ENCODE assay signal across 14 cellular contexts in the genomic region with DNA sequence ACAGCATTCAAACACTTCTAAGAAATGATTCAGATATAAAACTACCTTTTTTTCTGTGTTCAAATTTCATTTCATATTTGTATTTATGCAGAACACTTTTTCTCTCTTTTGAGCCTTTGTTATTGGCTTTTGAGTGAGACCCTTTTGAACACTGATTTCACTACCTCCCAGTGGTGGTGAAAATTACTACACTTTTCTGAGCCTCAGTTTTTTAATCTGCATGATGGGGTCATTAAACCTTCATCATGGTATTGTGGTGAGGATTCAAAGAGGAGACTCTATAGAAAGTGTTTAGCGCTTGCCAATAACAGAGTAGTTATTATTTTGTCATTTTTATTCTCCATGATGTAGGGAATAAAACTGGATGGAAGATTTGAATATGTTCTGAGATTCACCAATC.
A peak's percentile ranks its signal among the peaks of the same experiment; 100 is the strongest.
DNase-seq lines count a peak whose midpoint lies in the region; ATAC-seq and TF ChIP-seq lines count a peak whose summit lies in the region.
"Had no signal": no experiment of that assay in that cellular context is flagged by ENCODE, and none has a peak within 500 bp of the region (broad histone marks: within the 10 kb centered on the region; RNA-seq: fewer than 3 reads in every experiment).

No MANE protein-coding gene starts in this region.

- H3K4me3 ChIP-seq in OCI-LY3 (ENCODE audit: low read length) = no peak overlapping the region
- H3K4me3 ChIP-seq: BLaER1 had no signal

- H3K4me2 ChIP-seq in H9 (ENCODE audit: insufficient read depth, insufficient read length, low read length) = no peak overlapping the region
- H3K4me2 ChIP-seq in OCI-LY3 (ENCODE audit: low read length) = no peak overlapping the region
- H3K4me2 ChIP-seq: BLaER1 had no signal

- H3K4me1 Mint-ChIP-seq in H9 (no peaks in the 10 kb centered on the region), endothelial cell (ENCODE audit: unreplicated experiment) (peaks cover 2% of the 10 kb centered on the region)
- no peaks in the 10 kb centered on the region for H3K4me1 Mint-ChIP-seq in effector memory CD8-positive, alpha-beta T cell (ENCODE audit: low read depth in 2 of 2)
- H3K4me1 Mint-ChIP-seq: CD4-positive, CD25-positive, alpha-beta regulatory T cell had no signal

- no peak overlapping the region for H4K8ac ChIP-seq in H9 (replicated peaks; ENCODE audit: insufficient read length, low read depth, low read length)

- DNase-seq in H9 = no peak
- no peak for DNase-seq in endothelial cell (ENCODE audit: low spot score)
- DNase-seq in effector memory CD8-positive, alpha-beta T cell = no peak
- no peak for DNase-seq in NOMO-1 treated with dmso at 0.1 percent for 144 hours (lab: John Stamatoyannopoulos, UW; ENCODE audit: unreplicated experiment)
- DNase-seq in activated naive CD4-positive, alpha-beta T cell treated with Interleukin-2 at 50 U/mL for 16 hours = no peak
- DNase-seq: 8988T; AML-193; CD4-positive, CD25-positive, alpha-beta regulatory T cell; DMS53; GF-D8 had no signal

- H3K23ac ChIP-seq in H9 (ENCODE audit: insufficient read length, low read depth, low read length) = no peak overlapping the region

- H3K56ac ChIP-seq in H9 (ENCODE audit: insufficient read length, low read depth, low read length) = no peak overlapping the region

- H3K27ac Mint-ChIP-seq in H9 (no peak overlapping the region), endothelial cell (ENCODE audit: unreplicated experiment) (no peak overlapping the region)
- H3K27ac Mint-ChIP-seq in effector memory CD8-positive, alpha-beta T cell = no peak overlapping the region
- H3K27ac Mint-ChIP-seq: CD4-positive, CD25-positive, alpha-beta regulatory T cell had no signal

- no peaks in the 10 kb centered on the region for H3K27me3 ChIP-seq in H9 (ENCODE audit: insufficient read depth, low read length)
- H3K27me3 ChIP-seq in OCI-LY3 (ENCODE audit: low read depth, low read length) = no peaks in the 10 kb centered on the region
- H3K27me3 ChIP-seq: BLaER1 had no signal

- no peaks in the 10 kb centered on the region for H3K79me1 ChIP-seq in H9 (ENCODE audit: insufficient read depth, low read depth, low read length, poor library complexity, severe bottlenecking)

- no peaks in the 10 kb centered on the region for H3K9me3 ChIP-seq in H9 (ENCODE audit: control insufficient read depth, low read depth, low read length)
- H3K9me3 ChIP-seq in OCI-LY3 (ENCODE audit: insufficient read depth, low read length) = no peaks in the 10 kb centered on the region
- H3K9me3 ChIP-seq: BLaER1 had no signal

- H3K79me2 ChIP-seq in H9 (ENCODE audit: insufficient read depth, low read length) (no peaks in the 10 kb centered on the region), OCI-LY3 (ENCODE audit: low read length) (no peaks in the 10 kb centered on the region)

- H3K14ac ChIP-seq in H9 (ENCODE audit: insufficient read depth, low read length) = no peak overlapping the region

- H3K18ac ChIP-seq in H9 (ENCODE audit: insufficient read length, low read depth, low read length) = no peak overlapping the region

- H3T11ph ChIP-seq in H9 (ENCODE audit: low read length) = no peak overlapping the region

- no peak overlapping the region for H2BK120ac ChIP-seq in H9 (ENCODE audit: low read depth, low read length, poor library complexity, severe bottlenecking)

- WGBS in H9 (ENCODE audit: extremely low coverage, insufficient read length, low lambda C conversion rate) = no CpG with 5 or more reads among the region's 1 CpG

- no peak for ATAC-seq in HG03521 (IDR thresholded peaks at IDR 0.05; ENCODE audit: unreplicated experiment)
- no peak for ATAC-seq in effector memory CD8-positive, alpha-beta T cell (replicated peaks)

- no peak overlapping the region for H2BK5ac ChIP-seq in H9 (ENCODE audit: insufficient read length, low read length)

- H3K27me3 Mint-ChIP-seq in H9 (ENCODE audit: low read depth) (no peaks in the 10 kb centered on the region; the same call in 1 of the 2 replicates), endothelial cell (ENCODE audit: unreplicated experiment) (no peaks in the 10 kb centered on the region)
- H3K27me3 Mint-ChIP-seq in effector memory CD8-positive, alpha-beta T cell = no peaks in the 10 kb centered on the region

- H4K20me1 ChIP-seq in H9 (ENCODE audit: control insufficient read depth, insufficient read depth, insufficient read length) (no peaks in the 10 kb centered on the region), OCI-LY3 (ENCODE audit: insufficient read depth, low read length) (no peaks in the 10 kb centered on the region)
- H4K20me1 ChIP-seq: BLaER1 had no signal

- H2BK15ac ChIP-seq in H9 (ENCODE audit: low read depth, low read length) = no peak overlapping the region

- H3K9ac ChIP-seq in H9 (ENCODE audit: extremely low read depth, insufficient read length, low read length) = no peak overlapping the region
- H3K9ac ChIP-seq in OCI-LY3 (ENCODE audit: low read length) = no peak overlapping the region
- H3K9ac ChIP-seq: BLaER1 had no signal

- H3K9me3 Mint-ChIP-seq in H9 (peaks cover 0 to 4% of the 10 kb centered on the region in 2 experiments; a peak in 2 of 5 replicates), endothelial cell (ENCODE audit: unreplicated experiment) (no peaks in the 10 kb centered on the region)
- H3K9me3 Mint-ChIP-seq in effector memory CD8-positive, alpha-beta T cell = peaks cover 0 to 12% of the 10 kb centered on the region in 2 donors

- H2BK12ac ChIP-seq in H9 (ENCODE audit: insufficient read length, low read depth, low read length) = no peak overlapping the region

- H3K4me1 ChIP-seq in H9 (ENCODE audit: insufficient read depth, low read length) (no peaks in the 10 kb centered on the region), OCI-LY3 (ENCODE audit: low read length) (no peaks in the 10 kb centered on the region)

- no peak overlapping the region for H4K91ac ChIP-seq in H9 (ENCODE audit: insufficient read length, low read depth, low read length)

- H2BK20ac ChIP-seq in H9 (ENCODE audit: low read depth, low read length, poor library complexity, severe bottlenecking) = no peak overlapping the region

- H4K5ac ChIP-seq in H9 (ENCODE audit: insufficient read length, low read depth, low read length) = no peak overlapping the region

- H2AFZ ChIP-seq in H9 (ENCODE audit: low read length) (no peak overlapping the region), OCI-LY3 (ENCODE audit: low read depth, low read length) (no peak overlapping the region)

- H3K4me3 Mint-ChIP-seq in H9 (no peak overlapping the region), endothelial cell (ENCODE audit: unreplicated experiment) (no peak overlapping the region)
- no peak overlapping the region for H3K4me3 Mint-ChIP-seq in effector memory CD8-positive, alpha-beta T cell
- H3K4me3 Mint-ChIP-seq: CD4-positive, CD25-positive, alpha-beta regulatory T cell had no signal

- H3K36me3 ChIP-seq in OCI-LY3 (replicated peaks; ENCODE audit: low read depth, low read length) = no peaks in the 10 kb centered on the region
- H3K36me3 ChIP-seq: BLaER1 had no signal

- H3K27ac ChIP-seq in C4-2B (no peak overlapping the region), H9 (ENCODE audit: insufficient read length, low read depth, low read length) (no peak overlapping the region), OCI-LY3 (ENCODE audit: low read length) (no peak overlapping the region)
- H3K27ac ChIP-seq: BLaER1 had no signal

- H3K4ac ChIP-seq in H9 (ENCODE audit: low read depth, low read length) = no peak overlapping the region

- H3K23me2 ChIP-seq in H9 (ENCODE audit: insufficient read length, low read depth, low read length, poor library complexity, severe bottlenecking) = no peaks in the 10 kb centered on the region

- H3K36me3 Mint-ChIP-seq in H9 (ENCODE audit: insufficient read depth in 1 of 3, low read depth in 3 of 3) (no peaks in the 10 kb centered on the region; a peak in 1 of 7 replicates), endothelial cell (ENCODE audit: low read depth, unreplicated experiment) (no peaks in the 10 kb centered on the region)
- H3K36me3 Mint-ChIP-seq in effector memory CD8-positive, alpha-beta T cell (ENCODE audit: insufficient read depth) = peaks cover 4% of the 10 kb centered on the region
- H3K36me3 Mint-ChIP-seq: CD4-positive, CD25-positive, alpha-beta regulatory T cell had no signal

- no peak overlapping the region for H2AK5ac ChIP-seq in H9 (ENCODE audit: insufficient read length, low read length)

- peak; percentile 12; the same call in 1 of the 2 replicates for TF ChIP-seq CTCF in C4-2B (conservative IDR thresholded peaks at IDR 0.05)
- peak; percentile 34; the same call in 2 of the 3 replicates for TF ChIP-seq CTCF in H9 (conservative IDR thresholded peaks at IDR 0.05)
- TF ChIP-seq CTCF in OCI-LY3 (IDR thresholded peaks at IDR 0.05; ENCODE audit: low read depth, low read length) = 0 out of 2 replicates have a peak, but pooled peaks have one; percentile 12
- TF ChIP-seq CTCF in endothelial cell (IDR thresholded peaks at IDR 0.05; ENCODE audit: unreplicated experiment) = peak; percentile 46
